ENCODE assay signal across 8 cellular contexts in genomic region chr12:26122681-26123481, GRCh38. TPM values are rescaled to one million over a fixed set of nuclear protein-coding genes. Genes with fewer than 3 reads are reported as not detected.
DNase-seq lines count a peak whose midpoint lies in the region; ATAC-seq and TF ChIP-seq lines count a peak whose summit lies in the region.

No MANE protein-coding gene starts in this region.

- H2AFZ ChIP-seq in PC-9 (peak overlapping the region; percentile 41; the same call in 1 of the 2 replicates), hepatocyte (peak overlapping the region; percentile 64)

- H3F3A ChIP-seq in PC-9 (ENCODE audit: insufficient read depth, low read depth) = peaks cover 69% of the 10 kb centered on the region

- H3K9me3 ChIP-seq in HEK293 (ENCODE audit: control insufficient read depth, insufficient read depth, low read depth, low read length) (no peaks in the 10 kb centered on the region), PC-9 (ENCODE audit: insufficient read depth, low read depth) (no peaks in the 10 kb centered on the region), hepatocyte (ENCODE audit: low read depth) (no peaks in the 10 kb centered on the region), prostate gland (no peaks in the 10 kb centered on the region)

- no peak for TF ChIP-seq POLR2A in prostate gland (IDR thresholded peaks at IDR 0.05)

- H3K4me3 ChIP-seq in HEK293 (ENCODE audit: low read depth, low read length) = peak overlapping the region; percentile 63
- H3K4me3 ChIP-seq in PC-9 = peak overlapping the region; percentile 87
- H3K4me3 ChIP-seq in hepatocyte = peak overlapping the region; percentile 22
- peak overlapping the region; percentile 52 to 60 for H3K4me3 ChIP-seq in prostate gland

- H3K36me3 ChIP-seq in HEK293 (ENCODE audit: control insufficient read depth in 2 of 2, insufficient read depth in 1 of 2, low read length in 2 of 2) (no peaks in the 10 kb centered on the region), PC-9 (ENCODE audit: low read depth) (peaks cover 15% of the 10 kb centered on the region), hepatocyte (replicated peaks; ENCODE audit: insufficient read depth, low read depth) (no peaks in the 10 kb centered on the region), prostate gland (no peaks in the 10 kb centered on the region)

- no TSS peak for BruUV-seq in PC-9 (replicated peaks; lab: Mats Ljungman, UMichigan)

- H3K4me1 ChIP-seq in HEK293 (ENCODE audit: control insufficient read depth, insufficient read depth, low read length) (peaks cover 9% of the 10 kb centered on the region; the same call in 1 of the 2 replicates), PC-9 (replicated peaks; ENCODE audit: insufficient read depth) (peaks cover 48% of the 10 kb centered on the region), hepatocyte (ENCODE audit: insufficient read depth) (peaks cover 14% of the 10 kb centered on the region), prostate gland (replicated peaks) (no peaks in the 10 kb centered on the region)

- ATAC-seq in HG03039 (IDR thresholded peaks at IDR 0.05; ENCODE audit: unreplicated experiment) = no peak
- no peak for ATAC-seq in GM21619 (IDR thresholded peaks at IDR 0.05; ENCODE audit: unreplicated experiment)

- H4K20me1 ChIP-seq in PC-9 (ENCODE audit: insufficient read depth) (no peaks in the 10 kb centered on the region), hepatocyte (ENCODE audit: insufficient read depth, poor library complexity, severe bottlenecking) (no peaks in the 10 kb centered on the region)

- H3K4me2 ChIP-seq in PC-9 (peak overlapping the region; percentile 99), hepatocyte (peak overlapping the region; percentile 93)

- CTCF ChIA-PET in HEK293 (lab: Yijun Ruan, JAX) = interaction anchor here (0.7 to 2.3 kb wide), 10 partner anchors 26 to 713 kb away, joined by 3 to 11 read pairs (median 3); no protein-coding TSS in a partner anchor
- CTCF ChIA-PET in PC-9 (lab: Charles Lee) = interaction anchor here (0.5 to 1.3 kb wide), 8 partner anchors 31 to 372 kb away, joined by 3 to 14 read pairs (median 4); no protein-coding TSS in a partner anchor

- 1% methylated on average over 69 of the region's 69 CpGs for WGBS in hepatocyte (ENCODE audit: low lambda C conversion rate, missing lambda C conversion rate)
- WGBS in prostate gland = 1% methylated on average over 69 of the region's 69 CpGs

- POLR2A ChIA-PET in HEK293 (lab: Yijun Ruan, JAX) (interaction anchor here (2.2 kb wide), 1 partner anchor 9 kb away, joined by 8 read pairs; no protein-coding TSS in a partner anchor), PC-9 (lab: Charles Lee; ENCODE audit: unreplicated experiment) (interaction anchor here (0.5 to 0.8 kb wide), 4 partner anchors 22 to 661 kb away, joined by 3 to 24 read pairs (median 7); no protein-coding TSS in a partner anchor)

- H3K27ac ChIP-seq in HEK293 (ENCODE audit: extremely low read depth, low read depth, low read length) = peak overlapping the region; percentile 86; the same call in 1 of the 2 replicates
- peak overlapping the region; percentile 97 for H3K27ac ChIP-seq in PC-9
- H3K27ac ChIP-seq in hepatocyte = peak overlapping the region; percentile 3
- peak overlapping the region; percentile 92 to 93 for H3K27ac ChIP-seq in prostate gland

- H3K79me2 ChIP-seq in PC-9 (ENCODE audit: low read depth) (peaks cover 74% of the 10 kb centered on the region), hepatocyte (no peaks in the 10 kb centered on the region)

- DNase-seq in DMS53 treated with DMSO at 0.1 percent for 48 hours (lab: John Stamatoyannopoulos, UW; ENCODE audit: unreplicated experiment) = peak; percentile 81
- DNase-seq in PC-9 = peak; percentile 61 to 63
- peak; percentile 87 for DNase-seq in astrocyte of the hippocampus (ENCODE audit: low read depth, low spot score)
- DNase-seq in hepatocyte (ENCODE audit: low spot score) = peak; percentile 62
- peak; percentile 64 for DNase-seq in prostate gland (ENCODE audit: low spot score)

- intact Hi-C loops in PC-9 (cut with micrococcal nuclease; ENCODE audit: unreplicated experiment) (loop anchor here (1.0 to 5.0 kb wide), 5 partner anchors 279 to 579 kb away; no protein-coding TSS in a partner anchor), prostate gland (cut with DNase I) (loop anchor here (5.0 to 10.0 kb wide), 2 partner anchors 149 to 402 kb away; no protein-coding TSS in a partner anchor)

- H3K27me3 ChIP-seq in PC-9 (ENCODE audit: insufficient read depth, low read depth) = no peaks in the 10 kb centered on the region
- peaks cover 49% of the 10 kb centered on the region for H3K27me3 ChIP-seq in hepatocyte
- H3K27me3 ChIP-seq in prostate gland (replicated peaks; ENCODE audit: insufficient read depth) = no peaks in the 10 kb centered on the region

- TF ChIP-seq CTCF in HEK293 (tag by site-specific recombination; IDR thresholded peaks at IDR 0.05) (peak; percentile 63), PC-9 (conservative IDR thresholded peaks at IDR 0.05) (peak; percentile 28; the same call in 1 of the 2 replicates), hepatocyte (IDR thresholded peaks at IDR 0.05; ENCODE audit: poor library complexity) (peak; percentile 39), prostate gland (IDR thresholded peaks at IDR 0.05) (peak in 3 of 4 experiments; percentile 26 to 44 (median 29))

- H3K9me2 ChIP-seq in PC-9 (ENCODE audit: insufficient read depth) = no peaks in the 10 kb centered on the region
- no peaks in the 10 kb centered on the region for H3K9me2 ChIP-seq in hepatocyte (replicated peaks; ENCODE audit: insufficient read depth)

TF ChIP-seq in HEK293, 187 proteins besides CTCF, POLR2A, EP300 and RAD21 (continues in another document):
- TF ChIP-seq ZNF571 (tag by site-specific recombination; IDR thresholded peaks at IDR 0.05) (no peak), TCF7L2 (IDR thresholded peaks at IDR 0.05; ENCODE audit: borderline replicate concordance, low read depth, low read length) (no peak), ZBTB44 (tag by site-specific recombination; IDR thresholded peaks at IDR 0.05) (no peak), ATF2 (tag by site-specific recombination; IDR thresholded peaks at IDR 0.05; ENCODE audit: low read depth) (no peak), BCL11A (tag by site-specific recombination; IDR thresholded peaks at IDR 0.05; ENCODE audit: low read depth) (no peak), ZNF416 (tag by site-specific recombination; IDR thresholded peaks at IDR 0.05) (no peak), ZBTB7A (tag by site-specific recombination; IDR thresholded peaks at IDR 0.05; ENCODE audit: low read depth) (no peak), ZSCAN18 (tag by site-specific recombination; IDR thresholded peaks at IDR 0.05) (no peak), PRDM6 (tag by site-specific recombination; IDR thresholded peaks at IDR 0.05) (no peak)

RNA-seq across cellular contexts. Expression of gene BHLHE41, which starts 2.0 kb away (rescaled TPM):
- 30.0 and 57.1 TPM in 2 replicates for total RNA-seq in PC-9 (2021)
- total RNA-seq in hepatocyte = 1.6 and 2.4 TPM in 2 replicates
- polyA plus RNA-seq in hepatocyte = 3.6 and 4.9 TPM in 2 replicates
- 10 to 100 TPM; 11.3 to 31.5 TPM for total RNA-seq in prostate gland

Comparison
In these comparisons a context has a peak if more than half of its experiments do, and no peak if none do; other contexts are left out.
1. H3K27ac ChIP-seq: peak in every context shown above with its lines; median percentile 97 in PC-9; 92 in prostate gland; 86 in HEK293; 3 in hepatocyte.
2. H3K4me3 ChIP-seq: peak in every context shown above with its lines; median percentile 87 in PC-9; 63 in HEK293; 56 in prostate gland; 22 in hepatocyte.